10 cellular contexts compared by ENCODE assay signal in genomic region chr5:150562832-150563231, GRCh38. TPM values are rescaled to one million over a fixed set of nuclear protein-coding genes. Genes with fewer than 3 reads are reported as not detected.
DNase-seq lines count a peak whose midpoint lies in the region; ATAC-seq and TF ChIP-seq lines count a peak whose summit lies in the region.
"Had no signal": no experiment of that assay in that cellular context is flagged by ENCODE, and none has a peak within 500 bp of the region (broad histone marks: within the 10 kb centered on the region; RNA-seq: fewer than 3 reads in every experiment).

No MANE protein-coding gene starts in this region.

- H3K4me3 ChIP-seq in Panc1 (ENCODE audit: low read depth in 2 of 2, low read length in 2 of 2) = no peak overlapping the region
- H3K4me3 ChIP-seq: SJSA1 had no signal

- no peaks in the 10 kb centered on the region for H3K9me3 Mint-ChIP-seq in endothelial cell (ENCODE audit: unreplicated experiment)
- H3K9me3 Mint-ChIP-seq: naive thymus-derived CD8-positive, alpha-beta T cell had no signal

- POLR2A ChIA-PET in Panc1 (lab: Charles Lee) = no interaction called here

- BruUV-seq in Panc1 (replicated peaks; lab: Mats Ljungman, UMichigan) = no TSS peak

- in situ Hi-C loops in Panc1 (cut with HindIII; ENCODE audit: low pct_unique_long_range_greater_than_20kb, low sequenced_read_pairs) = no loop called here

- H3K36me3 ChIP-seq in Panc1 (ENCODE audit: control insufficient read depth, insufficient read depth, low read length) = no peaks in the 10 kb centered on the region
- H3K36me3 ChIP-seq: SJSA1 had no signal

- H3K36me3 Mint-ChIP-seq in endothelial cell (ENCODE audit: low read depth, unreplicated experiment) (peaks cover 3% of the 10 kb centered on the region), T-helper 17 cell (ENCODE audit: low read depth) (no peaks in the 10 kb centered on the region)

- TF ChIP-seq CTCF in GM20000 (IDR thresholded peaks at IDR 0.05; ENCODE audit: extremely low read depth, missing control alignments) (peak; percentile 3), Panc1 (IDR thresholded peaks at IDR 0.05) (peak; percentile 80), endothelial cell (IDR thresholded peaks at IDR 0.05; ENCODE audit: unreplicated experiment) (peak; percentile 84)

- ATAC-seq in Panc1 (no peak), T-helper 17 cell (no peak), GM21381 (IDR thresholded peaks at IDR 0.05; ENCODE audit: unreplicated experiment) (no peak)
- ATAC-seq: naive thymus-derived CD8-positive, alpha-beta T cell had no signal

- H3K4me1 ChIP-seq in Panc1 (ENCODE audit: control insufficient read depth, insufficient read depth, low read length) = peaks cover 45% of the 10 kb centered on the region

- no peak overlapping the region for H3K4me3 Mint-ChIP-seq in endothelial cell (ENCODE audit: unreplicated experiment)
- no peak overlapping the region for H3K4me3 Mint-ChIP-seq in T-helper 17 cell
- H3K4me3 Mint-ChIP-seq: naive thymus-derived CD8-positive, alpha-beta T cell had no signal

- DNase-seq in COR-L47 (lab: John Stamatoyannopoulos, UW) = peak; percentile 21
- no peak for DNase-seq in GM20000 (ENCODE audit: low spot score)
- peak; percentile 59 for DNase-seq in Panc1 (ENCODE audit: low read depth, low spot score)
- DNase-seq in endothelial cell (ENCODE audit: low spot score) = peak; percentile 50
- DNase-seq in renal cortical epithelial cell (ENCODE audit: low read depth) = peak; percentile 58
- DNase-seq in T-helper 17 cell = no peak
- DNase-seq in iPS-NIHi7 (ENCODE audit: extremely low spot score) = no peak

- H3K27me3 ChIP-seq in Panc1 (ENCODE audit: control insufficient read depth, insufficient read depth, low read length) = no peaks in the 10 kb centered on the region
- H3K27me3 ChIP-seq: SJSA1 had no signal

- intact Hi-C loops in Panc1 (cut with micrococcal nuclease; ENCODE audit: unreplicated experiment) = loop anchor here (5.0 to 10.0 kb wide), 4 partner anchors 106 to 284 kb away; partner anchors contain the start of genes IRGM and RBM22

- peaks cover 4% of the 10 kb centered on the region for H3K4me1 Mint-ChIP-seq in endothelial cell (ENCODE audit: unreplicated experiment)
- no peaks in the 10 kb centered on the region for H3K4me1 Mint-ChIP-seq in T-helper 17 cell
- H3K4me1 Mint-ChIP-seq: naive thymus-derived CD8-positive, alpha-beta T cell had no signal

- H3K9me3 ChIP-seq in Panc1 (ENCODE audit: control insufficient read depth, insufficient read depth, low read depth, low read length) (no peaks in the 10 kb centered on the region), T-helper 17 cell (ENCODE audit: control insufficient read depth, low read length, poor library complexity, severe bottlenecking) (no peaks in the 10 kb centered on the region)
- H3K9me3 ChIP-seq: SJSA1 had no signal

- peak overlapping the region; percentile 77 for H3K27ac ChIP-seq in Panc1 (ENCODE audit: low read length)
- H3K27ac ChIP-seq: SJSA1 had no signal

- CTCF ChIA-PET in Panc1 (lab: Charles Lee) = interaction anchor here (1.4 kb wide), 1 partner anchor 92 kb away, joined by 4 read pairs; no protein-coding TSS in a partner anchor

- H3K27ac Mint-ChIP-seq in endothelial cell (ENCODE audit: unreplicated experiment) (no peak overlapping the region), T-helper 17 cell (no peak overlapping the region)
- H3K27ac Mint-ChIP-seq: naive thymus-derived CD8-positive, alpha-beta T cell had no signal

- H3K27me3 Mint-ChIP-seq in endothelial cell (ENCODE audit: unreplicated experiment) (peaks cover 1% of the 10 kb centered on the region), T-helper 17 cell (peaks cover 6% of the 10 kb centered on the region)

RNA-seq across cellular contexts. Expression of gene NDST1, which starts 54.9 kb away (rescaled TPM):
- total RNA-seq in Panc1 (2021; ENCODE audit: unreplicated experiment) (142 TPM), endothelial cell (ENCODE audit: unreplicated experiment) (178 TPM), renal cortical epithelial cell (86.0 and 225 TPM in 2 replicates), T-helper 17 cell (10 to 100 TPM in 1 of 2 donors, 1 to 10 TPM in 1; 2.2 to 13.7 TPM)
- polyA plus RNA-seq in Panc1 (2012; ENCODE audit: insufficient read length) = 80.5 TPM

Comparison
In these comparisons a context has a peak if more than half of its experiments do, and no peak if none do; other contexts are left out.
1. DNase-seq: peak in COR-L47 (single experiment), Panc1 (single experiment), endothelial cell (single experiment) and renal cortical epithelial cell (single experiment); none in GM20000 (single experiment), T-helper 17 cell (0 of 3) and iPS-NIHi7 (single experiment).
2. CTCF ChIP-seq: peak in every context shown above with its lines; median percentile 84 in endothelial cell; 80 in Panc1; 3 in GM20000.